8 cellular contexts compared by ENCODE assay signal in the genomic region with DNA sequence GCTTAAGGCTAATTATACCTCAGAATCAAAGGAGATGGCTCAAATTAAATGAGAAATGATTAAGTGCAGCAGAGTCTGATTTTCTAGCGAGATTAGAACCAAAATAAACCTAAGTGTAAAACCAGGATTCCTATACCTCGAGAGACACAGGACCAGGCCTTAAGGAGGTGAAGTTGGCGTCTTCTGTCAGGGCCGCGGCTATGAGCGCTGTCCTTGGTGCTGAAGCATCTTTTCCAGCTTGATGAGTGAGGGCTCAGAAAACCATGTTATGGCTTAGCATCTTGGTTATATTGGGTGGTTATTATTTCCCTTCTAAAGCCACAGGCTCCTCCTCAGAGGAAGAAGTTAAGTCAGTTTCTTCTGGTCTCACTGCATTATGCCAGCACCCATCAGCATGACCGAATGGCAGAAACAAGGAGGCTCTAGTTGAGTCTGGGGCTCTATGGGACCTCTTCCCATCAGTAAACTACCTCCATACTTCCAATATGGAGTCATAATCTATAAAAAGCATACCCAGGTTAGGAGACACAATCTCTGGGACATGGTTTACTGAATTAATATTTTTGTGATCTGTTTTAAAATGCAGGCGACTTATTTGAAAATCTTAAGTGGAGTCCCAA.
DNase-seq lines count a peak whose midpoint lies in the region; ATAC-seq and TF ChIP-seq lines count a peak whose summit lies in the region.

No MANE protein-coding gene starts in this region.

- H4K8ac ChIP-seq in mesenchymal stem cell (ENCODE audit: low read length), result no peak overlapping the region

- H3K14ac ChIP-seq in mesenchymal stem cell (ENCODE audit: low read length in 2 of 2), result no peak overlapping the region

- no peaks in the 10 kb centered on the region for H3K79me2 ChIP-seq in MM.1S (ENCODE audit: low read length)

- intact Hi-C loops in natural killer cell (cut with micrococcal nuclease), result no loop called here

- peak; percentile 9 for DNase-seq in GM13977 (ENCODE audit: low spot score)
- peak; percentile 23 for DNase-seq in MM.1S
- DNase-seq in astrocyte of the hippocampus (ENCODE audit: low read depth, low spot score), result peak; percentile 79
- DNase-seq in mesenchymal stem cell, result peak; percentile 44
- no peak for DNase-seq in NCI-H446 (lab: John Stamatoyannopoulos, UW)
- DNase-seq in BE2C, result no peak
- no peak for DNase-seq in NCI-H510A treated with DMSO at 0.1 percent for 48 hours (lab: John Stamatoyannopoulos, UW)
- DNase-seq in natural killer cell, result no peak

- H3K4ac ChIP-seq in mesenchymal stem cell (ENCODE audit: low read depth in 1 of 2, low read length in 2 of 2), result no peak overlapping the region

- no peaks in the 10 kb centered on the region for H3F3A ChIP-seq in MM.1S (ENCODE audit: insufficient read depth, low read length)

- no peak overlapping the region for H2BK5ac ChIP-seq in mesenchymal stem cell (ENCODE audit: low read depth, low read length, poor library complexity, severe bottlenecking)

- no peaks in the 10 kb centered on the region for H3K4me1 Mint-ChIP-seq in natural killer cell

- no peaks in the 10 kb centered on the region for H3K4me1 ChIP-seq in MM.1S (ENCODE audit: low read length)
- no peaks in the 10 kb centered on the region for H3K4me1 ChIP-seq in mesenchymal stem cell (ENCODE audit: control insufficient read depth, insufficient read depth, low read depth, low read length)
- no peaks in the 10 kb centered on the region; the same call in 1 of the 2 replicates for H3K4me1 ChIP-seq in BE2C

- H3K36me3 Mint-ChIP-seq in natural killer cell, result no peaks in the 10 kb centered on the region

- ATAC-seq in natural killer cell, result no peak

- H2AFZ ChIP-seq in MM.1S (ENCODE audit: low read length) (no peak overlapping the region), mesenchymal stem cell (ENCODE audit: low read depth, low read length) (no peak overlapping the region)

- no peak overlapping the region for H2BK15ac ChIP-seq in mesenchymal stem cell (ENCODE audit: low read depth, poor library complexity, severe bottlenecking)

- H3K9me3 ChIP-seq in MM.1S (replicated peaks; ENCODE audit: insufficient read depth, low read length), result no peaks in the 10 kb centered on the region
- H3K9me3 ChIP-seq in mesenchymal stem cell (ENCODE audit: control insufficient read depth, low read length), result peaks cover 7% of the 10 kb centered on the region
- no peaks in the 10 kb centered on the region for H3K9me3 ChIP-seq in BE2C

- no peak overlapping the region for H2AK5ac ChIP-seq in mesenchymal stem cell (ENCODE audit: low read length, severe bottlenecking)

- H3K36me3 ChIP-seq in MM.1S (replicated peaks; ENCODE audit: insufficient read depth, low read length), result no peaks in the 10 kb centered on the region
- no peaks in the 10 kb centered on the region for H3K36me3 ChIP-seq in mesenchymal stem cell (ENCODE audit: control insufficient read depth in 1 of 2, insufficient read depth in 2 of 2, low read depth in 1 of 2, low read length in 2 of 2)
- no peaks in the 10 kb centered on the region for H3K36me3 ChIP-seq in BE2C

- H4K91ac ChIP-seq in mesenchymal stem cell (ENCODE audit: low read length), result no peak overlapping the region

- H3K9me3 Mint-ChIP-seq in natural killer cell, result no peaks in the 10 kb centered on the region

- no peaks in the 10 kb centered on the region for H3K27me3 Mint-ChIP-seq in natural killer cell (ENCODE audit: low read depth in 2 of 2)

- H3K27ac ChIP-seq in MM.1S (ENCODE audit: low read length) (no peak overlapping the region), mesenchymal stem cell (ENCODE audit: low read length, poor library complexity, severe bottlenecking) (no peak overlapping the region)

- 49% methylated on average over 8 of the region's 8 CpGs for WGBS in mesenchymal stem cell

- H3K23ac ChIP-seq in mesenchymal stem cell (ENCODE audit: low read length in 2 of 2), result no peak overlapping the region

- H3K27me3 ChIP-seq in MM.1S (replicated peaks; ENCODE audit: insufficient read depth, low read length) (no peaks in the 10 kb centered on the region), mesenchymal stem cell (ENCODE audit: control insufficient read depth in 1 of 2, insufficient read depth in 1 of 2, low read length in 2 of 2) (peaks cover 3 to 5% of the 10 kb centered on the region in 2 experiments), BE2C (no peaks in the 10 kb centered on the region)

- H3K4me2 ChIP-seq in MM.1S (ENCODE audit: low read depth, low read length) (no peak overlapping the region), mesenchymal stem cell (ENCODE audit: low read length, poor library complexity, severe bottlenecking) (no peak overlapping the region)

- no peak overlapping the region for H2BK12ac ChIP-seq in mesenchymal stem cell (ENCODE audit: low read length in 2 of 2)

- H2BK120ac ChIP-seq in mesenchymal stem cell (ENCODE audit: low read depth, low read length), result no peak overlapping the region

- H3K18ac ChIP-seq in mesenchymal stem cell (ENCODE audit: low read depth in 1 of 2, low read length in 2 of 2), result no peak overlapping the region

- no peak overlapping the region for H3K4me3 Mint-ChIP-seq in natural killer cell

- TF ChIP-seq CTCF in GM13977 (IDR thresholded peaks at IDR 0.05; ENCODE audit: extremely low read depth, insufficient read depth, missing control alignments), result no peak
- no peak for TF ChIP-seq CTCF in MM.1S (IDR thresholded peaks at IDR 0.05; ENCODE audit: low read length)
- TF ChIP-seq CTCF in BE2C (IDR thresholded peaks at IDR 0.05; ENCODE audit: low read depth, low read length), result no peak
- no peak for TF ChIP-seq CTCF in natural killer cell (IDR thresholded peaks at IDR 0.05)

- H3K4me3 ChIP-seq in MM.1S (ENCODE audit: low read length) (no peak overlapping the region), mesenchymal stem cell (ENCODE audit: insufficient read depth in 1 of 2, low read depth in 1 of 2, low read length in 2 of 2) (no peak overlapping the region), BE2C (ENCODE audit: low read depth, low read length) (no peak overlapping the region)

- H3K9me2 ChIP-seq in MM.1S (replicated peaks; ENCODE audit: insufficient read depth, low read length), result no peaks in the 10 kb centered on the region

- no peaks in the 10 kb centered on the region for H3K79me1 ChIP-seq in mesenchymal stem cell (replicated peaks; ENCODE audit: low read length, poor library complexity, severe bottlenecking)

- in situ Hi-C loops in GM13977 (cut with MboI; ENCODE audit: low pct_unique_long_range_greater_than_20kb, low sequenced_read_pairs, unreplicated experiment), result no loop called here

- H3K9ac ChIP-seq in MM.1S (ENCODE audit: low read length) (no peak overlapping the region), mesenchymal stem cell (ENCODE audit: low read length) (no peak overlapping the region)

- H3K27ac Mint-ChIP-seq in natural killer cell, result no peak overlapping the region

- no peaks in the 10 kb centered on the region for H4K20me1 ChIP-seq in MM.1S (ENCODE audit: insufficient read depth, low read length)

Comparison
In these comparisons a context has a peak if more than half of its experiments do, and no peak if none do; other contexts are left out.
1. DNase-seq: peak in GM13977 (single experiment), MM.1S (single experiment), astrocyte of the hippocampus (single experiment) and mesenchymal stem cell (single experiment); none in NCI-H446 (0 of 2), BE2C (single experiment), NCI-H510A treated with DMSO at 0.1 percent for 48 hours (single experiment) and natural killer cell (single experiment).